1 cellular context compared by ENCODE assay signal in genomic region chr7:10655031-10655430, GRCh38.
TF ChIP-seq lines count a peak whose summit lies in the region.

No MANE protein-coding gene starts in this region.

TF ChIP-seq in K562, 482 proteins besides CTCF, POLR2A, EP300 and RAD21 (continued from another document):
- TF ChIP-seq NR2C1 (IDR thresholded peaks at IDR 0.05) (peak; percentile 49; the same call in 1 of the 2 replicates), NR2C1 (tag; IDR thresholded peaks at IDR 0.05) (no peak)
